ENCODE assay signal across 26 cellular contexts in the genomic region with DNA sequence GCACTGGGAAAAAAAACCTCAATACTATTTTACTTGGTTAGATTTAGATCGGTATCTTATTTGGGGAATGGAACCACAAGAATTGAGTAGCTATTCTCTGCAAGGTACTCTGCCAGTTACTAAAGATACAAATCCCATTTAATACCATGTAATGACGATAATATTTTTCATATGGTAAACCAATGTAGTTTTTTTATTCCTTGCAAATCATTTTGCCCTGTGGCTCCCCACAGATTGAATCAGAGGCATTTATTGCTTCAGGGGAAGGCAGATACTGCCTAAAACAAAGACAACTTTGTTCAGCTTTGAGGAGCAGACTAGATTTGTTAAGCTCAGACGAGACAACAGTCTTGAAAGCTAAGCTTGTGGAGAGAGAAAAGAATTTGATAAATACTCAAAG.
DNase-seq lines count a peak whose midpoint lies in the region; TF ChIP-seq lines count a peak whose summit lies in the region.
"Had no signal": no experiment of that assay in that cellular context is flagged by ENCODE, and none has a peak within 500 bp of the region (broad histone marks: within the 10 kb centered on the region; RNA-seq: fewer than 3 reads in every experiment).

No MANE protein-coding gene starts in this region.

- intact Hi-C loops in Calu3 (cut with micrococcal nuclease; ENCODE audit: unreplicated experiment), result no loop called here

- no peak for TF ChIP-seq CTCF in Calu3 (IDR thresholded peaks at IDR 0.05; ENCODE audit: unreplicated experiment)
- TF ChIP-seq CTCF in GM10248 (IDR thresholded peaks at IDR 0.05; ENCODE audit: control extremely low read depth, extremely low read depth, low read depth, missing control alignments), result no peak

- BruUV-seq in Calu3 (replicated peaks; lab: Mats Ljungman, UMichigan), result no TSS peak

- peaks cover 48% of the 10 kb centered on the region for H3K4me1 Mint-ChIP-seq in Calu3 (ENCODE audit: low read depth, unreplicated experiment)

- no peak overlapping the region for H3K4me3 Mint-ChIP-seq in Calu3 (ENCODE audit: low read depth, unreplicated experiment)
- H3K4me3 Mint-ChIP-seq: activated naive CD4-positive, alpha-beta T cell treated with anti-CD3 and anti-CD28 coated beads, Interleukin-2, amount 50 U/mL, for 24 hours; dendritic cell treated with granulocyte-macrophage colony-stimulating factor and Interleukin-4, amounts not matched to agents 40 ng/mL and 50 ng/mL, for 4 days; endodermal cell had no signal

- H3K36me3 Mint-ChIP-seq in Calu3 (ENCODE audit: insufficient read depth, unreplicated experiment), result peaks cover 5% of the 10 kb centered on the region
- H3K36me3 Mint-ChIP-seq: activated naive CD4-positive, alpha-beta T cell treated with anti-CD3 and anti-CD28 coated beads, Interleukin-2, amount 50 U/mL, for 24 hours had no signal

- H3K27me3 Mint-ChIP-seq in Calu3 (ENCODE audit: unreplicated experiment), result no peaks in the 10 kb centered on the region
- H3K27me3 Mint-ChIP-seq: activated naive CD4-positive, alpha-beta T cell treated with anti-CD3 and anti-CD28 coated beads, Interleukin-2, amount 50 U/mL, for 24 hours had no signal

- CTCF ChIA-PET in Calu3 (lab: Charles Lee) (interaction anchor here (0.5 to 1.0 kb wide), 5 partner anchors 9 to 228 kb away, joined by 3 to 4 read pairs (median 3); no protein-coding TSS in a partner anchor), GM10248 (lab: Yijun Ruan, JAX) (interaction anchor here (1.1 kb wide), 1 partner anchor 70 kb away, joined by 3 read pairs; no protein-coding TSS in a partner anchor)

- POLR2A ChIA-PET in GM10248 (lab: Yijun Ruan, JAX), result no interaction called here

- H3K27ac Mint-ChIP-seq in Calu3 (ENCODE audit: unreplicated experiment), result peak overlapping the region; percentile 72
- H3K27ac Mint-ChIP-seq: activated naive CD4-positive, alpha-beta T cell treated with anti-CD3 and anti-CD28 coated beads, Interleukin-2, amount 50 U/mL, for 24 hours; endodermal cell had no signal

- peaks cover 9% of the 10 kb centered on the region for H3K9me3 Mint-ChIP-seq in Calu3 (ENCODE audit: low read depth, unreplicated experiment)
- H3K9me3 Mint-ChIP-seq: dendritic cell treated with granulocyte-macrophage colony-stimulating factor and Interleukin-4, amounts not matched to agents 40 ng/mL and 50 ng/mL, for 4 days had no signal

- peak; percentile 17 for DNase-seq in Calu3
- peak; percentile 79 for DNase-seq in NCI-H1048 (lab: John Stamatoyannopoulos, UW)
- DNase-seq in amniotic stem cell (lab: John Stamatoyannopoulos, UW), result peak; percentile 46
- peak; percentile 38 for DNase-seq in myocyte (ENCODE audit: low read depth)
- DNase-seq in GM10248 (ENCODE audit: extremely low spot score), result no peak
- DNase-seq in DMS 273 (lab: John Stamatoyannopoulos, UW; ENCODE audit: unreplicated experiment), result no peak
- no peak for DNase-seq in NCI-H774 (lab: John Stamatoyannopoulos, UW)
- DNase-seq in EL, result no peak
- DNase-seq: activated CD4-positive, alpha-beta T cell treated with anti-CD3 and anti-CD28 coated beads, Interleukin-2, amount 50 U/mL, for 48 hours; activated CD4-positive, CD25-positive, alpha-beta regulatory T cell; aorta; C1 segment of cervical spinal cord; Caco-2; DND-41; endodermal cell; esophagus squamous epithelium; left colon; NCI-H1092 treated with DMSO at 0.1 percent for 48 hours; NCI-H1930; NCI-H345; SHP77; sigmoid colon; stimulated activated naive CD4-positive, alpha-beta T cell treated with Interleukin-2 at 50 U/mL for 16 hours; testis had no signal

Comparison
In these comparisons a context has a peak if more than half of its experiments do, and no peak if none do; other contexts are left out.
1. DNase-seq: peak in Calu3 (single experiment), NCI-H1048 (single experiment), amniotic stem cell (single experiment) and myocyte (single experiment); none in GM10248 (single experiment), DMS 273 (single experiment), NCI-H774 (single experiment) and EL (single experiment).